In genomic region chr16:52634528-52634927, GRCh38 we compare ENCODE assay signal across 17 cellular contexts.
"Had no signal": no experiment of that assay in that cellular context is flagged by ENCODE, and none has a peak within 500 bp of the region (broad histone marks: within the 10 kb centered on the region; RNA-seq: fewer than 3 reads in every experiment).

No MANE protein-coding gene starts in this region.

- H3K4me1 ChIP-seq: esophagus muscularis mucosa, gastrocnemius medialis, left ventricle myocardium inferior, right atrium auricular region, stomach had no signal

- H3K4me3 ChIP-seq: dorsolateral prefrontal cortex, esophagus muscularis mucosa, gastrocnemius medialis, left ventricle myocardium inferior, lung, ovary, right atrium auricular region, stomach had no signal

- H3K27ac ChIP-seq: dorsolateral prefrontal cortex, epithelial cell of prostate, esophagus muscularis mucosa, gastrocnemius medialis, left ventricle myocardium inferior, ovary, right atrium auricular region, stomach had no signal

- H3K36me3 ChIP-seq: esophagus muscularis mucosa, gastrocnemius medialis, left ventricle myocardium inferior, ovary, right atrium auricular region, stomach had no signal

- ATAC-seq: gastrocnemius medialis; naive thymus-derived CD4-positive, alpha-beta T cell had no signal

- DNase-seq: cortex of kidney; dorsolateral prefrontal cortex; effector CD8-positive, alpha-beta T cell; gastrocnemius medialis; left ventricle myocardium inferior; naive thymus-derived CD4-positive, alpha-beta T cell; nucleus accumbens; ovary; stimulated activated CD4-positive, alpha-beta T cell treated with anti-CD3 and anti-CD28 coated beads, Interleukin-12 subunit alpha, Interleukin-12 subunit beta, amount 100 ng/mL, for 4 hours; stimulated activated naive CD4-positive, alpha-beta T cell; stomach; substantia nigra; trophoblast cell had no signal

- H3K27me3 ChIP-seq: esophagus muscularis mucosa, gastrocnemius medialis, ovary, right atrium auricular region, stomach had no signal

- H3K9me3 ChIP-seq: gastrocnemius medialis, ovary, right atrium auricular region had no signal
